In genomic region chr20:37970856-37971245, GRCh38 we compare ENCODE assay signal across 22 cellular contexts.
"Had no signal": no experiment of that assay in that cellular context is flagged by ENCODE, and none has a peak within 500 bp of the region (broad histone marks: within the 10 kb centered on the region; RNA-seq: fewer than 3 reads in every experiment).

No MANE protein-coding gene starts in this region.

- H3K9me3 ChIP-seq: Peyer's patch had no signal

- ATAC-seq: activated CD4-positive, CD25-positive, alpha-beta regulatory T cell treated with anti-CD3 and anti-CD28 coated beads, Interleukin-2, amount 50 U/mL, for 24 hours; activated CD8-positive, alpha-beta T cell treated with anti-CD3 and anti-CD28 coated beads for 36 hours; activated T-helper 17 cell treated with anti-CD3 and anti-CD28 coated beads, Interleukin-2, amount 50 U/mL, for 72 hours had no signal

- H3K4me3 Mint-ChIP-seq: activated CD8-positive, alpha-beta T cell treated with anti-CD3 and anti-CD28 coated beads for 36 hours; activated naive CD4-positive, alpha-beta T cell treated with anti-CD3 and anti-CD28 coated beads for 36 hours; activated naive CD8-positive, alpha-beta T cell; activated T-helper 17 cell treated with anti-CD3 and anti-CD28 coated beads, Interleukin-2, amount 50 U/mL, for 72 hours; brain; T-helper 1 cell treated with Interleukin-12 subunit alpha and Interleukin-12 subunit beta and Interleukin-4 antibody, amounts not matched to agents 30 μg/mL and 1 μg/mL, for 36 hours had no signal

- H3K27me3 Mint-ChIP-seq: activated CD8-positive, alpha-beta T cell treated with anti-CD3 and anti-CD28 coated beads for 36 hours; activated naive CD8-positive, alpha-beta T cell; activated T-helper 17 cell treated with anti-CD3 and anti-CD28 coated beads, Interleukin-2, amount 50 U/mL, for 72 hours had no signal

- H3K4me1 Mint-ChIP-seq: activated T-helper 17 cell treated with anti-CD3 and anti-CD28 coated beads, Interleukin-2, amount 50 U/mL, for 72 hours had no signal

- H3K36me3 ChIP-seq: Peyer's patch had no signal

- H3K4me1 ChIP-seq: Peyer's patch had no signal

- H3K4me3 ChIP-seq: Peyer's patch had no signal

- H3K27ac Mint-ChIP-seq: activated CD8-positive, alpha-beta T cell treated with anti-CD3 and anti-CD28 coated beads for 36 hours; activated naive CD4-positive, alpha-beta T cell treated with anti-CD3 and anti-CD28 coated beads for 36 hours; activated naive CD8-positive, alpha-beta T cell; activated T-helper 17 cell treated with anti-CD3 and anti-CD28 coated beads, Interleukin-2, amount 50 U/mL, for 72 hours; brain; T-helper 1 cell treated with Interleukin-12 subunit alpha and Interleukin-12 subunit beta and Interleukin-4 antibody, amounts not matched to agents 30 μg/mL and 1 μg/mL, for 36 hours had no signal

- DNase-seq: activated CD4-positive, alpha-beta T cell treated with anti-CD3 and anti-CD28 coated beads for 4 hours; activated CD8-positive, alpha-beta T cell treated with anti-CD3 and anti-CD28 coated beads for 36 hours; activated gamma-delta T cell; activated naive CD4-positive, alpha-beta T cell treated with anti-CD3 and anti-CD28 coated beads for 36 hours; activated T-cell treated with anti-CD3 and anti-CD28 coated beads for 4 hours; activated T-cell treated with anti-CD3 and anti-CD28 coated beads, Interleukin-2, amount 50 U/mL, for 48 hours; amygdala; KBM-7; NCI-H1048; NCI-H146; NCI-H187 treated with DMSO at 0.1 percent for 48 hours; NCI-H2081 treated with DMSO at 0.1 percent for 48 hours; NCI-H446; NCI-H524; Peyer's patch; SHP77 treated with DMSO at 0.1 percent for 48 hours had no signal

- H3K27me3 ChIP-seq: Peyer's patch had no signal

- H3K27ac ChIP-seq: Peyer's patch, RWPE1 had no signal
